Comparison of ENCODE assay signal across 6 cellular contexts in genomic region chr11:124762624-124763155, GRCh38. TPM values are rescaled to one million over a fixed set of nuclear protein-coding genes. Genes with fewer than 3 reads are reported as not detected.
DNase-seq lines count a peak whose midpoint lies in the region; ATAC-seq and TF ChIP-seq lines count a peak whose summit lies in the region.

No MANE protein-coding gene starts in this region.

- no peak for DNase-seq in A673 (ENCODE audit: low spot score)
- DNase-seq in Panc1 (ENCODE audit: low read depth, low spot score): no peak
- no peak for DNase-seq in hepatocyte (ENCODE audit: low spot score)
- no peak for DNase-seq in uterus
- no peak for DNase-seq in cerebellar nuclear complex (lab: John Stamatoyannopoulos, UW)

- no peaks in the 10 kb centered on the region for H3K9me2 ChIP-seq in hepatocyte (replicated peaks; ENCODE audit: insufficient read depth)

- H3K79me2 ChIP-seq in hepatocyte: no peaks in the 10 kb centered on the region

- no peak for TF ChIP-seq POLR2A in uterus (IDR thresholded peaks at IDR 0.05)

- H3K4me2 ChIP-seq in hepatocyte: peak overlapping the region; percentile 100

- H3K9me3 ChIP-seq in A673 (ENCODE audit: low read depth, low read length, poor library complexity, severe bottlenecking): no peaks in the 10 kb centered on the region
- no peaks in the 10 kb centered on the region for H3K9me3 ChIP-seq in Panc1 (ENCODE audit: control insufficient read depth, insufficient read depth, low read depth, low read length)
- H3K9me3 ChIP-seq in hepatocyte (ENCODE audit: low read depth): no peaks in the 10 kb centered on the region
- H3K9me3 ChIP-seq in uterus: no peaks in the 10 kb centered on the region

- no peak overlapping the region for H3K27ac ChIP-seq in A673 (ENCODE audit: low read depth, low read length, poor library complexity, severe bottlenecking)
- H3K27ac ChIP-seq in Panc1 (ENCODE audit: low read length): peak overlapping the region; percentile 37
- no peak overlapping the region for H3K27ac ChIP-seq in hepatocyte
- H3K27ac ChIP-seq in uterus: peak overlapping the region; percentile 84 to 87

- TF ChIP-seq CTCF in A673 (conservative IDR thresholded peaks at IDR 0.05; ENCODE audit: low read depth, low read length): no peak
- no peak for TF ChIP-seq CTCF in Panc1 (IDR thresholded peaks at IDR 0.05)
- no peak for TF ChIP-seq CTCF in hepatocyte (IDR thresholded peaks at IDR 0.05; ENCODE audit: poor library complexity)
- TF ChIP-seq CTCF in uterus (IDR thresholded peaks at IDR 0.05): no peak

- in situ Hi-C loops in Panc1 (cut with HindIII; ENCODE audit: low pct_unique_long_range_greater_than_20kb, low sequenced_read_pairs): no loop called here

- CTCF ChIA-PET in A673 (lab: Charles Lee): interaction anchor here (0.6 to 2.4 kb wide), 6 partner anchors 10 to 93 kb away, joined by 3 to 21 read pairs (median 4); partner anchors contain the start of genes SIAE and SPA17
- CTCF ChIA-PET in Panc1 (lab: Charles Lee): interaction anchor here (0.6 to 1.3 kb wide), 6 partner anchors 11 to 1185 kb away, joined by 3 to 7 read pairs (median 3); partner anchors contain the start of gene NRGN

- H3K4me1 ChIP-seq in A673 (ENCODE audit: insufficient read depth, low read length, poor library complexity, severe bottlenecking): peaks cover 10% of the 10 kb centered on the region
- peaks cover 7% of the 10 kb centered on the region; the same call in 1 of the 2 replicates for H3K4me1 ChIP-seq in Panc1 (ENCODE audit: control insufficient read depth, insufficient read depth, low read length)
- H3K4me1 ChIP-seq in hepatocyte (ENCODE audit: insufficient read depth): peaks cover 30% of the 10 kb centered on the region
- peaks cover 0 to 26% of the 10 kb centered on the region in 2 donors for H3K4me1 ChIP-seq in uterus

- WGBS in hepatocyte (ENCODE audit: low lambda C conversion rate, missing lambda C conversion rate): 3% methylated on average over 44 of the region's 45 CpGs

- H3K27me3 ChIP-seq in A673 (replicated peaks; ENCODE audit: insufficient read depth, low read depth, low read length, poor library complexity) (no peaks in the 10 kb centered on the region), Panc1 (ENCODE audit: control insufficient read depth, insufficient read depth, low read length) (no peaks in the 10 kb centered on the region), hepatocyte (peaks cover 48% of the 10 kb centered on the region), uterus (peaks cover 7 to 23% of the 10 kb centered on the region in 2 donors)

- H2AFZ ChIP-seq in hepatocyte: peak overlapping the region; percentile 35

- H3K4me3 ChIP-seq in A673 (ENCODE audit: low read depth, low read length, poor library complexity, severe bottlenecking) (peak overlapping the region; percentile 44), Panc1 (ENCODE audit: low read depth in 2 of 2, low read length in 2 of 2) (peak overlapping the region; percentile 59 to 88), hepatocyte (peak overlapping the region; percentile 64), uterus (peak overlapping the region; percentile 38 to 54)

- POLR2A ChIA-PET in A673 (lab: Charles Lee; ENCODE audit: low non-redundant PET): no interaction called here
- POLR2A ChIA-PET in Panc1 (lab: Charles Lee): no interaction called here

- intact Hi-C loops in A673 (cut with micrococcal nuclease; ENCODE audit: unreplicated experiment): loop anchor here (1.0 to 10.0 kb wide), 3 partner anchors 74 to 348 kb away; no protein-coding TSS in a partner anchor
- intact Hi-C loops in Panc1 (cut with micrococcal nuclease; ENCODE audit: unreplicated experiment): loop anchor here (1.0 to 5.0 kb wide), 3 partner anchors 35 to 93 kb away; no protein-coding TSS in a partner anchor
- intact Hi-C loops in uterus (cut with DNase I; ENCODE audit: low total_unique reads): loop anchor here (2.0 kb wide), 1 partner anchor 94 kb away; no protein-coding TSS in a partner anchor

- H3K36me3 ChIP-seq in A673 (ENCODE audit: insufficient read depth, low read length, poor library complexity, severe bottlenecking) (peaks cover 17% of the 10 kb centered on the region), Panc1 (ENCODE audit: control insufficient read depth, insufficient read depth, low read length) (peaks cover 3% of the 10 kb centered on the region), hepatocyte (replicated peaks; ENCODE audit: insufficient read depth, low read depth) (no peaks in the 10 kb centered on the region), uterus (no peaks in the 10 kb centered on the region)

- ATAC-seq in GM21423 (IDR thresholded peaks at IDR 0.05; ENCODE audit: unreplicated experiment) (peak; percentile 4), Panc1 (peak; percentile 66)

- peaks cover 28% of the 10 kb centered on the region for H4K20me1 ChIP-seq in hepatocyte (ENCODE audit: insufficient read depth, poor library complexity, severe bottlenecking)

- BruUV-seq in A673 (replicated peaks; lab: Mats Ljungman, UMichigan) (no TSS peak), Panc1 (replicated peaks; lab: Mats Ljungman, UMichigan) (no TSS peak)

RNA-seq across cellular contexts. Expression of gene ESAM, which starts 0.6 kb away (rescaled TPM):
- total RNA-seq in A673 (2021) (1.2 and 1.5 TPM in 2 replicates), Panc1 (2021; ENCODE audit: unreplicated experiment) (1.6 TPM), hepatocyte (2.0 and 3.6 TPM in 2 replicates), uterus (10 to 100 TPM; 18.7 to 91.6 (median 47.7) TPM)
- 1.2 TPM for polyA plus RNA-seq in Panc1 (2012; ENCODE audit: insufficient read length)
- 3.9 and 7.9 TPM in 2 replicates for polyA plus RNA-seq in hepatocyte

RNA-seq across cellular contexts. Expression of gene VSIG2, which starts 10.6 kb away (rescaled TPM):
- total RNA-seq in A673 (2021) (not detected in 2 replicates), Panc1 (2021; ENCODE audit: unreplicated experiment) (not detected), hepatocyte (22.6 and 22.9 TPM in 2 replicates), uterus (1 to 10 TPM in 2 of 4 donors, not detected in 2; 1.9 to 2.2 TPM)
- not detected for polyA plus RNA-seq in Panc1 (2012; ENCODE audit: insufficient read length)
- polyA plus RNA-seq in hepatocyte: 34.3 and 38.9 TPM in 2 replicates

RNA-seq across cellular contexts. Expression of gene NRGN, which starts 22.9 kb away (rescaled TPM):
- total RNA-seq in A673 (2021) (38.1 and 43.8 TPM in 2 replicates), Panc1 (2021; ENCODE audit: unreplicated experiment) (5.7 TPM), hepatocyte (not detected in 2 replicates), uterus (10 to 100 TPM in 1 of 4 donors, under 1 TPM in 1, not detected in 2; 0.62 to 16.4 TPM)
- 2.1 TPM for polyA plus RNA-seq in Panc1 (2012; ENCODE audit: insufficient read length)
- 1.1 and 1.2 TPM in 2 replicates for polyA plus RNA-seq in hepatocyte

RNA-seq across cellular contexts. Expression of gene MSANTD2, which starts 37.5 kb away (rescaled TPM):
- total RNA-seq in A673 (2021) (31.4 and 33.3 TPM in 2 replicates), Panc1 (2021; ENCODE audit: unreplicated experiment) (20.5 TPM), hepatocyte (14.9 and 18.3 TPM in 2 replicates), uterus (10 to 100 TPM in 3 of 4 donors, 1 to 10 TPM in 1; 5.1 to 36.6 (median 24.5) TPM)
- polyA plus RNA-seq in Panc1 (2012; ENCODE audit: insufficient read length): 12.2 TPM
- polyA plus RNA-seq in hepatocyte: 10.8 and 11.2 TPM in 2 replicates

Comparison
In these comparisons a context has a peak if more than half of its experiments do, and no peak if none do; other contexts are left out.
1. H3K27ac ChIP-seq: peak in Panc1 (single experiment) and uterus (2 of 2); none in A673 (single experiment) and hepatocyte (single experiment).
2. Peak in every context shown above with its lines, with median percentiles within 50 percentile points of each other: H3K4me3 ChIP-seq.